ENCODE assay signal across 8 cellular contexts in genomic region chr6:37242429-37243052, GRCh38. TPM values are rescaled to one million over a fixed set of nuclear protein-coding genes. Genes with fewer than 3 reads are reported as not detected.
DNase-seq lines count a peak whose midpoint lies in the region; ATAC-seq lines count a peak whose summit lies in the region.

No MANE protein-coding gene starts in this region.

- H3K27me3 Mint-ChIP-seq in activated naive CD4-positive, alpha-beta T cell treated with anti-CD3 and anti-CD28 coated beads, Interleukin-2, amount 50 U/mL, for 24 hours: no peaks in the 10 kb centered on the region

- peaks cover 4% of the 10 kb centered on the region for H3K4me1 ChIP-seq in urinary bladder (ENCODE audit: insufficient read depth)

- no peak overlapping the region for H3K4me3 ChIP-seq in urinary bladder (ENCODE audit: low read depth, low read length)

- ATAC-seq in GM19351 (IDR thresholded peaks at IDR 0.05; ENCODE audit: unreplicated experiment): no peak
- no peak for ATAC-seq in HG02981 (IDR thresholded peaks at IDR 0.05; ENCODE audit: unreplicated experiment)

- DNase-seq in activated naive CD4-positive, alpha-beta T cell treated with anti-CD3 and anti-CD28 coated beads, Interleukin-2, amount 50 U/mL, for 16 hours: no peak
- peak; percentile 91 for DNase-seq in amniotic stem cell (lab: John Stamatoyannopoulos, UW)
- peak; percentile 100 for DNase-seq in kidney glomerular epithelial cell (lab: John Stamatoyannopoulos, UW)
- no peak for DNase-seq in NCI-H2107 treated with DMSO at 0.1 percent for 48 hours (lab: John Stamatoyannopoulos, UW; ENCODE audit: unreplicated experiment)

- no peak overlapping the region for H3K4me3 Mint-ChIP-seq in activated naive CD4-positive, alpha-beta T cell treated with anti-CD3 and anti-CD28 coated beads, Interleukin-2, amount 50 U/mL, for 24 hours

- 71% methylated on average over 1 of the region's 1 CpG for WGBS in urinary bladder

- peak overlapping the region; percentile 46 for H3K27ac Mint-ChIP-seq in activated naive CD4-positive, alpha-beta T cell treated with anti-CD3 and anti-CD28 coated beads, Interleukin-2, amount 50 U/mL, for 24 hours

- H3K27ac ChIP-seq in urinary bladder (ENCODE audit: low read depth): peak overlapping the region; percentile 74

- H3K4me1 Mint-ChIP-seq in activated naive CD4-positive, alpha-beta T cell treated with anti-CD3 and anti-CD28 coated beads, Interleukin-2, amount 50 U/mL, for 24 hours: peaks cover 27% of the 10 kb centered on the region

- no peaks in the 10 kb centered on the region for H3K36me3 ChIP-seq in urinary bladder (ENCODE audit: insufficient read depth)

- H3K36me3 Mint-ChIP-seq in activated naive CD4-positive, alpha-beta T cell treated with anti-CD3 and anti-CD28 coated beads, Interleukin-2, amount 50 U/mL, for 24 hours: peaks cover 3% of the 10 kb centered on the region

- no peaks in the 10 kb centered on the region for H3K9me3 Mint-ChIP-seq in activated naive CD4-positive, alpha-beta T cell treated with anti-CD3 and anti-CD28 coated beads, Interleukin-2, amount 50 U/mL, for 24 hours

RNA-seq across cellular contexts. Expression of gene TBC1D22B, which starts 15.0 kb away (rescaled TPM):
- 5.7 TPM for total RNA-seq in urinary bladder
- 6.4 TPM for polyA plus RNA-seq in urinary bladder

RNA-seq across cellular contexts. Expression of gene TMEM217, which starts 15.4 kb away (rescaled TPM):
- 3.4 TPM for total RNA-seq in urinary bladder
- 0.24 TPM for polyA plus RNA-seq in urinary bladder

Comparison
In these comparisons a context has a peak if more than half of its experiments do, and no peak if none do; other contexts are left out.
1. DNase-seq: peak in amniotic stem cell (single experiment) and kidney glomerular epithelial cell (single experiment); none in activated naive CD4-positive, alpha-beta T cell treated with anti-CD3 and anti-CD28 coated beads, Interleukin-2, amount 50 U/mL, for 16 hours (single experiment) and NCI-H2107 treated with DMSO at 0.1 percent for 48 hours (single experiment).